ENCODE assay signal across 11 cellular contexts in the genomic region with DNA sequence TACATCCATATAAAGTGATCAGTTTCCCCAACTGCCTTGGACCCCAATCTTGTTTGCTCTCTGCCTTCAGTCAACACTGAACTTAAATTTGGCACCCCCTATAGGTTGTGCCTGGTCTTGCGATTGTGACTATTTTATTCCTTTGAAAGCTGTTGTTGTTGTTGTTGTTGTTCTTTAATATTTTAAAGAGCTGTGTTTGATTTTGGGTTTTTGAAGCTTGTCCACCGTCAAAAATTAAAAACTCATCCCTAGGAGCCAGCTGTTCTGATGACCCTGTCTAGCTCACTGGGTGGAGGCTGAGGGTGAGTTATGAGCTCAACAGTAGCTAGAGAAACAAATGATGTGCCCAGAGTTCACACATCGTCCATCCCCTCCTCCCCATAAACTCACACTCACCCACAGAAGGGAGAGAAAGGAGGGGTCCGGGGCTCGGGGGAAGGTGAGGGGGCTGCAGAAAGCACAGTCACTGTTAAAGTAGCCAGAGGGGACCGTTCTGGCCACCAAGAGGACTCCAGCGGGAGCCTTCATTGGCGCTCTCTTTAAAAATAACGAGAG. TPM values are rescaled to one million over a fixed set of nuclear protein-coding genes. Genes with fewer than 3 reads are reported as not detected.
DNase-seq lines count a peak whose midpoint lies in the region; ATAC-seq, FAIRE-seq and TF ChIP-seq lines count a peak whose summit lies in the region.
"Had no signal": no experiment of that assay in that cellular context is flagged by ENCODE, and none has a peak within 500 bp of the region (broad histone marks: within the 10 kb centered on the region; RNA-seq: fewer than 3 reads in every experiment).

No MANE protein-coding gene starts in this region.

- H3K36me3 ChIP-seq in Karpas-422 (ENCODE audit: insufficient read depth, low read length) (no peaks in the 10 kb centered on the region), K562 (ENCODE audit: control insufficient read depth, insufficient read depth, low read length) (no peaks in the 10 kb centered on the region), neuronal stem cell (replicated peaks in 1 of 2; ENCODE audit: control insufficient read depth in 2 of 2, insufficient read depth in 2 of 2, low read length in 2 of 2) (no peaks in the 10 kb centered on the region)

- no peak overlapping the region for H3K23ac ChIP-seq in neuronal stem cell (ENCODE audit: low read depth, low read length, poor library complexity)

- H3K9ac ChIP-seq in Karpas-422 (ENCODE audit: low read length) (no peak overlapping the region), K562 (ENCODE audit: insufficient read depth in 1 of 2, low read depth in 2 of 2, low read length in 2 of 2) (no peak overlapping the region), neuronal stem cell (ENCODE audit: low read depth, low read length, poor library complexity) (no peak overlapping the region)

- no peaks in the 10 kb centered on the region for H3K9me2 ChIP-seq in Karpas-422 (replicated peaks; ENCODE audit: insufficient read depth, low read length)

- H3K9me3 ChIP-seq in Karpas-422 (ENCODE audit: low read length), result no peaks in the 10 kb centered on the region
- H3K9me3 ChIP-seq in K562 (replicated peaks; ENCODE audit: control insufficient read depth, insufficient read depth, low read depth, low read length), result no peaks in the 10 kb centered on the region
- no peaks in the 10 kb centered on the region for H3K9me3 ChIP-seq in neuronal stem cell (replicated peaks in 1 of 2; ENCODE audit: control insufficient read depth in 2 of 2, insufficient read depth in 1 of 2, low read depth in 1 of 2, low read length in 2 of 2)
- peaks cover 21% of the 10 kb centered on the region for H3K9me3 ChIP-seq in T-helper 17 cell (ENCODE audit: control insufficient read depth, low read length, poor library complexity, severe bottlenecking)

- intact Hi-C loops in K562 (cut with micrococcal nuclease), result no loop called here

- no peak overlapping the region for H3K4me2 ChIP-seq in Karpas-422 (ENCODE audit: low read depth, low read length, poor library complexity, severe bottlenecking)
- H3K4me2 ChIP-seq in K562 (ENCODE audit: insufficient read depth, low read length), result no peak overlapping the region
- H3K4me2 ChIP-seq in neuronal stem cell (ENCODE audit: insufficient read depth, low read length, poor library complexity, severe bottlenecking), result no peak overlapping the region

- POLR2A ChIA-PET in K562 (lab: Yijun Ruan, JAX), result no interaction called here

- FAIRE-seq in K562 (lab: Jason Lieb, UNC), result peak; percentile 15

- no peak overlapping the region for H4K8ac ChIP-seq in neuronal stem cell (ENCODE audit: low read depth, low read length)

- no peak; a peak in 1 of 4 replicates for TF ChIP-seq RAD21 in K562 (CRISPR knock-in tag; conservative IDR thresholded peaks at IDR 0.05 in 1 of 2, IDR thresholded peaks at IDR 0.05 in 1 of 2)

- no peaks in the 10 kb centered on the region for H3K27me3 ChIP-seq in Karpas-422 (ENCODE audit: low read length)
- peaks cover 56 to 63% of the 10 kb centered on the region in 2 experiments for H3K27me3 ChIP-seq in K562 (ENCODE audit: control insufficient read depth in 2 of 2, insufficient read depth in 2 of 2, low read length in 2 of 2)
- H3K27me3 ChIP-seq in neuronal stem cell (ENCODE audit: control insufficient read depth in 3 of 3, insufficient read depth in 3 of 3, low read depth in 1 of 3, low read length in 3 of 3), result peaks cover 34 to 100% (median 88%) of the 10 kb centered on the region in 3 experiments

- CTCF ChIA-PET in K562 (lab: Yijun Ruan, JAX; ENCODE audit: low intra/inter-chr PET ratio), result no interaction called here

- no peaks in the 10 kb centered on the region for H3K9me1 ChIP-seq in K562 (ENCODE audit: control insufficient read depth, insufficient read depth, low read length)

- H2AFZ ChIP-seq in Karpas-422 (ENCODE audit: low read length) (no peak overlapping the region), K562 (ENCODE audit: low read depth, low read length) (no peak overlapping the region), neuronal stem cell (ENCODE audit: low read length) (no peak overlapping the region)

- H3K14ac ChIP-seq in neuronal stem cell (ENCODE audit: low read length), result no peak overlapping the region

- H3K4me3 Mint-ChIP-seq in T-helper 17 cell, result no peak overlapping the region

- TF ChIP-seq POLR2A in K562 (conservative IDR thresholded peaks at IDR 0.05) (no peak), GM18505 (IDR thresholded peaks at IDR 0.05; ENCODE audit: borderline replicate concordance, extremely low read depth, insufficient read depth, insufficient read length) (no peak)

- in situ Hi-C loops in K562 (cut with MboI), result no loop called here

- DNase-seq in Daoy (ENCODE audit: low read depth), result peak; percentile 22
- DNase-seq in Karpas-422, result peak; percentile 45
- peak in 2 of 4 experiments; percentile 29 to 42 for DNase-seq in K562 (ENCODE audit: extremely low read depth in 1 of 4, low spot score in 3 of 4)
- peak; percentile 60 for DNase-seq in neuronal stem cell (ENCODE audit: low spot score)
- DNase-seq in NCI-H187 treated with DMSO at 0.1 percent for 48 hours (lab: John Stamatoyannopoulos, UW), result no peak
- no peak for DNase-seq in T-helper 17 cell
- no peak for DNase-seq in SK-N-DZ (ENCODE audit: low spot score)
- DNase-seq: amygdala had no signal

- no peak overlapping the region for H4K91ac ChIP-seq in neuronal stem cell (ENCODE audit: low read depth, low read length, poor library complexity)

- H3K36me3 Mint-ChIP-seq in T-helper 17 cell (ENCODE audit: low read depth), result no peaks in the 10 kb centered on the region

- no peak overlapping the region for H2BK15ac ChIP-seq in neuronal stem cell (ENCODE audit: low read length)

- no peak for ATAC-seq in K562
- ATAC-seq in GM18505 (IDR thresholded peaks at IDR 0.05; ENCODE audit: unreplicated experiment), result no peak
- ATAC-seq in T-helper 17 cell, result no peak

- no peak overlapping the region for H3K18ac ChIP-seq in neuronal stem cell (ENCODE audit: low read length)

- no peak overlapping the region for H3K4me3 ChIP-seq in Karpas-422 (ENCODE audit: low read length)
- no peak overlapping the region for H3K4me3 ChIP-seq in K562
- H3K4me3 ChIP-seq in neuronal stem cell (ENCODE audit: low read length in 2 of 2), result no peak overlapping the region

- TF ChIP-seq EP300 in K562 (IDR thresholded peaks at IDR 0.05; ENCODE audit: low read length), result no peak

- H3K27me3 Mint-ChIP-seq in T-helper 17 cell, result peaks cover 87% of the 10 kb centered on the region

- H3K4ac ChIP-seq in neuronal stem cell (ENCODE audit: low read length), result no peak overlapping the region

- TF ChIP-seq CTCF in K562 (IDR thresholded peaks at IDR 0.05 in 2 of 3, conservative IDR thresholded peaks at IDR 0.05 in 1 of 3; ENCODE audit: insufficient read depth in 2 of 3, low read depth in 1 of 3, low read length in 3 of 3), result peak; percentile 26 to 50 (median 32); a peak in 4 of 6 replicates

- no peak overlapping the region for H2AK5ac ChIP-seq in neuronal stem cell (ENCODE audit: low read depth, low read length)

- WGBS in K562 (ENCODE audit: insufficient coverage, low coverage, missing lambda C conversion rate), result 8% methylated on average over 6 of the region's 9 CpGs
- no CpG with 5 or more reads among the region's 9 CpGs for WGBS in neuronal stem cell (ENCODE audit: extremely low coverage in 2 of 2, insufficient read length in 2 of 2, insufficient replicate concordance in 1 of 2), 2 donors

- no peak overlapping the region for H2BK5ac ChIP-seq in neuronal stem cell (ENCODE audit: low read length)

- peaks cover 4% of the 10 kb centered on the region for H3K4me1 Mint-ChIP-seq in T-helper 17 cell

- no peaks in the 10 kb centered on the region for H4K20me1 ChIP-seq in Karpas-422 (ENCODE audit: insufficient read depth, low read depth, low read length)
- H4K20me1 ChIP-seq in K562 (replicated peaks; ENCODE audit: control insufficient read depth, insufficient read depth, low read length), result no peaks in the 10 kb centered on the region

- H3K27ac Mint-ChIP-seq in T-helper 17 cell, result no peak overlapping the region

- H3K4me1 ChIP-seq in Karpas-422 (ENCODE audit: low read length), result no peaks in the 10 kb centered on the region
- peaks cover 0 to 26% of the 10 kb centered on the region in 2 experiments; a peak in 1 of 5 replicates for H3K4me1 ChIP-seq in K562 (replicated peaks in 1 of 2; ENCODE audit: control insufficient read depth in 2 of 2, insufficient read depth in 2 of 2, low read length in 2 of 2)
- H3K4me1 ChIP-seq in neuronal stem cell (ENCODE audit: control insufficient read depth in 2 of 2, insufficient read depth in 1 of 2, low read depth in 1 of 2, low read length in 2 of 2), result peaks cover 1 to 7% of the 10 kb centered on the region in 2 donors

- H3K79me2 ChIP-seq in Karpas-422 (ENCODE audit: low read length) (no peaks in the 10 kb centered on the region), K562 (ENCODE audit: control insufficient read depth, insufficient read depth, low read length) (no peaks in the 10 kb centered on the region)

- H2BK120ac ChIP-seq in neuronal stem cell (ENCODE audit: low read depth, low read length), result no peak overlapping the region

- H2BK12ac ChIP-seq in neuronal stem cell (ENCODE audit: low read length), result no peak overlapping the region

- H3K27ac ChIP-seq in Karpas-422 (ENCODE audit: low read length) (no peak overlapping the region), K562 (ENCODE audit: extremely low read depth, low read depth, low read length) (no peak overlapping the region), neuronal stem cell (replicated peaks; ENCODE audit: low read length) (no peak overlapping the region)
- H3K27ac ChIP-seq: VCaP had no signal

- H3K79me1 ChIP-seq in neuronal stem cell (ENCODE audit: low read depth, low read length), result no peaks in the 10 kb centered on the region

- BruUV-seq in K562 (replicated peaks; lab: Mats Ljungman, UMichigan), result no TSS peak

RNA-seq across cellular contexts. Expression of a gene that starts 4.0 kb away (rescaled TPM):
- 0.51 and 0.77 TPM in 2 replicates for total RNA-seq in Daoy (2014; rRNA removed; shearing (Covaris generic))
- total RNA-seq in Karpas-422 (2014; rRNA removed; shearing (Covaris generic); ENCODE audit: low replicate concordance), result not detected in 2 replicates
- not detected in 2 replicates for total RNA-seq in K562 (2011; cell fraction: chromatin; rRNA removed; ENCODE audit: low replicate concordance)
- not detected in 2 replicates for total RNA-seq in K562 (2011; cell fraction: nucleolus; rRNA removed)
- total RNA-seq in K562 (2011; cell fraction: nucleoplasm; rRNA removed), result not detected in 2 replicates
- total RNA-seq in K562 (2014; rRNA removed) (not detected in 2 replicates), K562 (2014; rRNA removed; fragmentation: Illumina TruSeq; extraction: Trizol) (not detected in 2 replicates), K562 (2015; rRNA removed; fragmentation: Illumina TruSeq; extraction: Trizol) (not detected in 2 replicates), K562 (2021) (not detected in 2 replicates), T-helper 17 cell (not detected)
- polyA plus RNA-seq in K562 (2011; rRNA removed) (not detected in 2 replicates), K562 (2014; fragmentation: Illumina TruSeq; extraction: Trizol) (not detected in 2 replicates), K562 (2014; fragmentation: Nextera tagmentation; extraction: Ambion mirVana) (not detected), K562 (2014; rRNA removed) (not detected in 2 replicates)
- polyA plus RNA-seq in K562 (2011; cell fraction: cytosol; rRNA removed), result not detected in 2 replicates
- not detected in 2 replicates for polyA plus RNA-seq in K562 (2011; cell fraction: nucleus; rRNA removed)
- not detected in 2 replicates for polyA plus RNA-seq in K562 (2012)
- polyA minus RNA-seq in K562 (2011; rRNA and poly(A)+ RNA removed), result not detected in 2 replicates
- polyA minus RNA-seq in K562 (2011; cell fraction: cytosol; rRNA and poly(A)+ RNA removed), result not detected in 2 replicates
- polyA minus RNA-seq in K562 (2011; cell fraction: nucleus; rRNA and poly(A)+ RNA removed), result not detected in 2 replicates
- not detected for polyA plus RNA-seq in neuronal stem cell (2013, experiment 1 of 2)
- not detected for polyA plus RNA-seq in neuronal stem cell (2013, experiment 2 of 2)
- not detected in 2 replicates for polyA plus RNA-seq in SK-N-DZ (2014; cell fraction: cytosol; rRNA removed)
- polyA plus RNA-seq in SK-N-DZ (2014; cell fraction: nucleus; rRNA removed), result not detected in 2 replicates
- polyA plus RNA-seq: liver had no signal

Comparison
In these comparisons a context has a peak if more than half of its experiments do, and no peak if none do; other contexts are left out.
1. DNase-seq: peak in Daoy (single experiment), Karpas-422 (single experiment) and neuronal stem cell (single experiment); none in NCI-H187 treated with DMSO at 0.1 percent for 48 hours (single experiment), T-helper 17 cell (0 of 3) and SK-N-DZ (single experiment).